Comparison of ENCODE assay signal across 8 cellular contexts in the genomic region with DNA sequence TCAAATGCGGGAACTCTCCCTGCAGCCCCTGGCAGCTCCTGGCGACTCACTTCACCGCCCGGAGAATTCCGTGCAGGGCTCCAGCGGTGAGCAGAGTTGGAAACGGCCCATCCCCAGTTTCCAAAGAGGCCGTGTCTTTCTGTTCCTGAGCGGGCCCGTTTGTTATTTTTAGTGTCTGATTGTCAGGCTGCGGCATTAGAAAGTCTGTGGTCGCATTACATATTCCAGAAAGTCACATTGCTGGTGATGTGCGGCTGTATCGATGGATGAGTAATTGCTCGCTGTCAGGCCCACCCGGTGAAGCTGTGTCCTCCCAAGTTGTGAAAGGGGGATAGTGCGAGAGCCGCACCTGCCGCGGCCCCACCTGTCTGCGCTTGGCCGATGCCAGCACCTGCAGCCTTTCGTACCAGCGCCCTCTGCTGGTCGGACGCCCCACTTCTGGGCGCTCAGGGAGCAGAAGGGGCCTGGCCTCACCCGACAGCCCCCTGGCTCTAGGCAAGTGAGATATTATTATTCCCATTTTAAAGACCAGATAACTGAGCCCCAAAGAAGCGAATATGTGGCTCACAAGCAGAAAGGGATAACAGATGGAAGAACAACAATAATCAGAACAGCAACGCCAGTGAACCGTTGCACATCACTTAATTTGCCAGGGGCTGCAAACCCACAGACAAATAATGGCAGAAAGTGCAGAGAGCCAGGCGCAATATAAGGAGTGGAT.
DNase-seq lines count a peak whose midpoint lies in the region; ATAC-seq and TF ChIP-seq lines count a peak whose summit lies in the region.

No MANE protein-coding gene starts in this region.

- H3K9me2 ChIP-seq in MM.1S (replicated peaks; ENCODE audit: insufficient read depth, low read length) = no peaks in the 10 kb centered on the region

- H3K4me3 ChIP-seq in MM.1S (ENCODE audit: low read length) (peak overlapping the region; percentile 44), body of pancreas (no peak overlapping the region)

- H3K9me3 Mint-ChIP-seq in CD14-positive monocyte = no peaks in the 10 kb centered on the region

- intact Hi-C loops in CD14-positive monocyte (cut with micrococcal nuclease) = loop anchor here in 1 of 2 donors (5.0 kb wide), 2 partner anchors 905 to 970 kb away; no protein-coding TSS in a partner anchor
- intact Hi-C loops in body of pancreas (cut with DNase I) = loop anchor here (10.0 kb wide), 1 partner anchor 912 kb away; no protein-coding TSS in a partner anchor

- no peak for TF ChIP-seq POLR2A in body of pancreas (IDR thresholded peaks at IDR 0.05)

- peak overlapping the region in 1 of 2 donors; percentile 33 for H3K4me3 Mint-ChIP-seq in CD14-positive monocyte

- H3K79me2 ChIP-seq in MM.1S (ENCODE audit: low read length) = no peaks in the 10 kb centered on the region

- peaks cover 6 to 8% (median 8%) of the 10 kb centered on the region in 3 donors for H3K27me3 Mint-ChIP-seq in CD14-positive monocyte (ENCODE audit: low read depth in 3 of 3)

- H3K27me3 ChIP-seq in MM.1S (replicated peaks; ENCODE audit: insufficient read depth, low read length) (no peaks in the 10 kb centered on the region), body of pancreas (no peaks in the 10 kb centered on the region)

- peak overlapping the region; percentile 56; the same call in 1 of the 2 replicates for H3K27ac ChIP-seq in MM.1S (ENCODE audit: low read length)
- H3K27ac ChIP-seq in body of pancreas = no peak overlapping the region

- no peaks in the 10 kb centered on the region for H3K4me1 Mint-ChIP-seq in CD14-positive monocyte

- TF ChIP-seq CTCF in CD14-positive monocyte (IDR thresholded peaks at IDR 0.05) (peak; percentile 92), MM.1S (IDR thresholded peaks at IDR 0.05; ENCODE audit: low read length) (peak; percentile 95), body of pancreas (IDR thresholded peaks at IDR 0.05) (peak; percentile 77 to 92 (median 80))

- ATAC-seq in GM21529 (IDR thresholded peaks at IDR 0.05; ENCODE audit: unreplicated experiment) (peak; percentile 77), body of pancreas (peak; percentile 58), GM21447 (IDR thresholded peaks at IDR 0.05; ENCODE audit: unreplicated experiment) (no peak)

- H3K36me3 Mint-ChIP-seq in CD14-positive monocyte = no peaks in the 10 kb centered on the region

- H3K4me1 ChIP-seq in MM.1S (ENCODE audit: low read length) = peaks cover 28% of the 10 kb centered on the region
- H3K4me1 ChIP-seq in body of pancreas = no peaks in the 10 kb centered on the region

- H3K36me3 ChIP-seq in MM.1S (replicated peaks; ENCODE audit: insufficient read depth, low read length) (no peaks in the 10 kb centered on the region), body of pancreas (replicated peaks in 1 of 2; ENCODE audit: insufficient read depth in 1 of 2, low read depth in 2 of 2) (no peaks in the 10 kb centered on the region)

- DNase-seq in CD14-positive monocyte (ENCODE audit: low spot score) (peak; percentile 47), MM.1S (peak; percentile 81), UCSD-AML1 (lab: John Stamatoyannopoulos, UW; ENCODE audit: unreplicated experiment) (peak; percentile 40), body of pancreas (peak; percentile 63 to 82 (median 74)), iris pigment epithelial cell (ENCODE audit: low read depth) (peak; percentile 10)
- peak; percentile 84 to 87 for DNase-seq in stimulated activated CD4-positive, alpha-beta T cell treated with anti-CD3 and anti-CD28 coated beads, Interleukin-1b, Interleukin-23, amount 100 ng/mL, for 4 hours (ENCODE audit: low read depth in 2 of 2)

- H4K20me1 ChIP-seq in MM.1S (ENCODE audit: insufficient read depth, low read length) = no peaks in the 10 kb centered on the region

- H3K27ac Mint-ChIP-seq in CD14-positive monocyte = peak overlapping the region in 1 of 7 donors; percentile 62

- H2AFZ ChIP-seq in MM.1S (ENCODE audit: low read length) = peak overlapping the region; percentile 70

- peak overlapping the region; percentile 66 for H3K4me2 ChIP-seq in MM.1S (ENCODE audit: low read depth, low read length)

- no peaks in the 10 kb centered on the region for H3K9me3 ChIP-seq in MM.1S (replicated peaks; ENCODE audit: insufficient read depth, low read length)
- H3K9me3 ChIP-seq in body of pancreas = no peaks in the 10 kb centered on the region

- H3F3A ChIP-seq in MM.1S (ENCODE audit: insufficient read depth, low read length) = peaks cover 8% of the 10 kb centered on the region

- 12 to 23% methylated on average over 12 to 32 of the region's 32 CpGs for WGBS in body of pancreas, 2 donors

- peak overlapping the region; percentile 26; the same call in 1 of the 2 replicates for H3K9ac ChIP-seq in MM.1S (ENCODE audit: low read length)

Comparison
In these comparisons a context has a peak if more than half of its experiments do, and no peak if none do; other contexts are left out.
1. DNase-seq: peak in every context shown above with its lines; median percentile 86 in stimulated activated CD4-positive, alpha-beta T cell treated with anti-CD3 and anti-CD28 coated beads, Interleukin-1b, Interleukin-23, amount 100 ng/mL, for 4 hours; 81 in MM.1S; 74 in body of pancreas; 47 in CD14-positive monocyte; 40 in UCSD-AML1; 10 in iris pigment epithelial cell.